18 cellular contexts compared by ENCODE assay signal in genomic region chr2:176324862-176325261, GRCh38. TPM values are rescaled to one million over a fixed set of nuclear protein-coding genes. Genes with fewer than 3 reads are reported as not detected.
DNase-seq lines count a peak whose midpoint lies in the region; ATAC-seq and TF ChIP-seq lines count a peak whose summit lies in the region.
"Had no signal": no experiment of that assay in that cellular context is flagged by ENCODE, and none has a peak within 500 bp of the region (broad histone marks: within the 10 kb centered on the region; RNA-seq: fewer than 3 reads in every experiment).

No MANE protein-coding gene starts in this region.

- H3K4me1 Mint-ChIP-seq in mesothelial cell of epicardium (peaks cover 18% of the 10 kb centered on the region), natural killer cell (peaks cover 0 to 4% of the 10 kb centered on the region in 2 donors)

- H3K27me3 Mint-ChIP-seq in mesothelial cell of epicardium (ENCODE audit: low read depth): no peaks in the 10 kb centered on the region
- H3K27me3 Mint-ChIP-seq in natural killer cell (ENCODE audit: low read depth in 2 of 2): no peaks in the 10 kb centered on the region
- H3K27me3 Mint-ChIP-seq: CD4-positive, alpha-beta T cell had no signal

- TF ChIP-seq CTCF in mesothelial cell of epicardium (IDR thresholded peaks at IDR 0.05; ENCODE audit: unreplicated experiment) (no peak), natural killer cell (IDR thresholded peaks at IDR 0.05) (no peak)

- H3K27ac Mint-ChIP-seq in mesothelial cell of epicardium: peak overlapping the region; percentile 35
- H3K27ac Mint-ChIP-seq in natural killer cell: no peak overlapping the region
- H3K27ac Mint-ChIP-seq: CD4-positive, alpha-beta T cell had no signal

- intact Hi-C loops in natural killer cell (cut with micrococcal nuclease): no loop called here

- DNase-seq in HT-29 (ENCODE audit: low spot score) (peak; percentile 51), glomerular visceral epithelial cell (ENCODE audit: extremely low spot score) (peak; percentile 45), mesothelial cell of epicardium (ENCODE audit: low spot score in 2 of 2, unreplicated experiment in 2 of 2) (no peak), NCI-H1436 treated with DMSO at 0.1 percent for 48 hours (lab: John Stamatoyannopoulos, UW) (no peak), natural killer cell (no peak)
- no peak for DNase-seq in stimulated activated naive CD4-positive, alpha-beta T cell (lab: John Stamatoyannopoulos, UW)
- DNase-seq: BE2C; CD4-positive, alpha-beta T cell; DND-41; GF-D8; GOT3; MV-4-11; NCI-H1417 treated with DMSO at 0.1 percent for 48 hours; NCI-H2081; NCI-H510A; NCI-H774; PC-3 had no signal

- H3K9me3 Mint-ChIP-seq in mesothelial cell of epicardium (no peaks in the 10 kb centered on the region), natural killer cell (no peaks in the 10 kb centered on the region)
- H3K9me3 Mint-ChIP-seq: CD4-positive, alpha-beta T cell had no signal

- ATAC-seq in HG03045 (IDR thresholded peaks at IDR 0.05; ENCODE audit: unreplicated experiment): no peak
- ATAC-seq in natural killer cell: no peak
- ATAC-seq: PC-3 had no signal

- H3K4me3 Mint-ChIP-seq in mesothelial cell of epicardium: no peak overlapping the region
- no peak overlapping the region for H3K4me3 Mint-ChIP-seq in natural killer cell
- H3K4me3 Mint-ChIP-seq: CD4-positive, alpha-beta T cell had no signal

- peaks cover 9% of the 10 kb centered on the region for H3K36me3 Mint-ChIP-seq in mesothelial cell of epicardium
- peaks cover 5% of the 10 kb centered on the region for H3K36me3 Mint-ChIP-seq in natural killer cell

RNA-seq across cellular contexts. Expression of gene MTX2, which starts 55.6 kb away (rescaled TPM):
- total RNA-seq in HT-29 (2014; rRNA removed; shearing (Covaris generic)): 47.7 and 50.7 TPM in 2 replicates
- total RNA-seq in mesothelial cell of epicardium: 28.8 to 33.2 TPM (median 29.9 TPM) in 3 replicates
- total RNA-seq in natural killer cell: 1 to 10 TPM; 3.8 to 8.7 (median 7.7) TPM

Comparison
In these comparisons a context has a peak if more than half of its experiments do, and no peak if none do; other contexts are left out.
1. DNase-seq: peak in HT-29 (single experiment) and glomerular visceral epithelial cell (single experiment); none in mesothelial cell of epicardium (0 of 2), stimulated activated naive CD4-positive, alpha-beta T cell (0 of 6), NCI-H1436 treated with DMSO at 0.1 percent for 48 hours (single experiment) and natural killer cell (single experiment).